In the genomic region with DNA sequence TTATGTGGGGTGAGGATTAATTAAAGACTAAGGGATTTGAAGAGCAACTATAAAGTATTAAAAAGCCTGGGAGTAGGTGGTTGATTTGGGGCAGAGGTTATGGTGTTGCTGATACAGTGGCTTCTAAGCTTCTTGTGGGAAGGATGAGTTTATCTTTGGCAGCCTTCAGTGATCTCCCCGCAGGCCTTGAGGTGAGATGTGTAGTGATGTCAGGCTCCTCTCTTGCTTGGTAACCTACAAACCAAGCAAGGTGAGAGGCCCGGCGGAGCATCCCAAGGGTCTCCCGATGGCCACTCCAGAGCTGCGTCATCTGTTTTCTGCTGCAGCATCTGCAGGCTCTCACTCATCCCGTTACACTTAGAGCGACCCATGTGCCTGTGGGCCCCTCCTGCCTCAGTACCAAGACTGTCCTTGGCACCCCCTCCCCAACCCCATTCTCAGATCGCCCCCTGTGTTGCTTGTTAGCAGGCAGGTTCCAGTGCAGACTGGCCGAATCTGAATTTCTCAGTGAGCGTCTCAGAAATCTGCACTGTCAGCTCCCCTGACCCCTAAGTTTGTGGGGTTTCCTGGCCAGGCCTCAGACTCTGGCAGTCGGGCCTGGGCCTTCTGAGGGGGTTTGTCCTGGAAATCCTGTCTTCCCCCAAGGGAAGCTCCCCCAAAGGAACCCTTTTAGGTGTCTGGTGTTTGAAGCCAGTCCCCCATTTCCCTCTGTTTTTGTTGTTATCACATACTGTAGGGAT, we compare ENCODE assay signal across 1 cellular context.
TF ChIP-seq lines count a peak whose summit lies in the region.

No MANE protein-coding gene starts in this region.

TF ChIP-seq in SK-N-SH, 30 proteins besides CTCF, POLR2A, EP300 and RAD21:
- no peak for TF ChIP-seq SMC3 (IDR thresholded peaks at IDR 0.05; ENCODE audit: low read depth, low read length)
- TF ChIP-seq RFX5 (IDR thresholded peaks at IDR 0.05; ENCODE audit: low read length) = no peak
- no peak for TF ChIP-seq FOSL2 (IDR thresholded peaks at IDR 0.05; ENCODE audit: borderline replicate concordance, low read depth)
- no peak for TF ChIP-seq NRF1 (IDR thresholded peaks at IDR 0.05; ENCODE audit: low read depth, low read length)
- no peak for TF ChIP-seq NFIC (IDR thresholded peaks at IDR 0.05; ENCODE audit: borderline replicate concordance)
- TF ChIP-seq, protein P1, sequence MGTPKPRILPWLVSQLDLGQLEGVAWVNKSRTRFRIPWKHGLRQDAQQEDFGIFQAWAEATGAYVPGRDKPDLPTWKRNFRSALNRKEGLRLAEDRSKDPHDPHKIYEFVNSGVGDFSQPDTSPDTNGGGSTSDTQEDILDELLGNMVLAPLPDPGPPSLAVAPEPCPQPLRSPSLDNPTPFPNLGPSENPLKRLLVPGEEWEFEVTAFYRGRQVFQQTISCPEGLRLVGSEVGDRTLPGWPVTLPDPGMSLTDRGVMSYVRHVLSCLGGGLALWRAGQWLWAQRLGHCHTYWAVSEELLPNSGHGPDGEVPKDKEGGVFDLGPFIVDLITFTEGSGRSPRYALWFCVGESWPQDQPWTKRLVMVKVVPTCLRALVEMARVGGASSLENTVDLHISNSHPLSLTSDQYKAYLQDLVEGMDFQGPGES (IDR thresholded peaks at IDR 0.05; ENCODE audit: low read depth, low read length) = no peak
